In the genomic region with DNA sequence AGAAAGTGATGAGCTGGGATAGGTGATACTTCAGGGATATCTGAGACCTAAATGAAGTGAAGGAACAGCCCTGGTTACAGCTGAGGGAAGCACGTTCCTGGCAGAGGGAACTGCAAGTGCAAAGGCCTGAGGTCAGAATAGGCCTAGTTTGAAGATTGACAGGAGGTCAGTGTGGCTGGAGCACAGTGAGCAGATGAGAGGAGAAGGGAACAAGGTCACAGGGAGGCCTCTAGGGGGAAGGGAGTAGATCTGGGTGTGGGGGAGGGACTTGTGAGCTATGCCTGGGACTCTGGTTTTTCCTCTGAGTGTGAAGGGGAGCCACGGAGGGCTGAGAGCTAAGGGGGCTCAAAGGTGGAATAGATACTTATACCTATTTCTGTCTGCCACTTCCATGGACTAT, we compare ENCODE assay signal across 31 cellular contexts.
DNase-seq lines count a peak whose midpoint lies in the region; ATAC-seq and TF ChIP-seq lines count a peak whose summit lies in the region.
"Had no signal": no experiment of that assay in that cellular context is flagged by ENCODE, and none has a peak within 500 bp of the region (broad histone marks: within the 10 kb centered on the region; RNA-seq: fewer than 3 reads in every experiment).

No MANE protein-coding gene starts in this region.

- TF ChIP-seq CTCF in endodermal cell (conservative IDR thresholded peaks at IDR 0.05) (peak; percentile 18), right lobe of liver (IDR thresholded peaks at IDR 0.05) (no peak), upper lobe of right lung (IDR thresholded peaks at IDR 0.05) (no peak), osteoblast (IDR thresholded peaks at IDR 0.05; ENCODE audit: extremely low read depth, low read depth, low read length) (no peak)

- no peak overlapping the region for H2AFZ ChIP-seq in osteoblast (ENCODE audit: low read length)

- no peak overlapping the region for H3K4me3 ChIP-seq in endodermal cell (ENCODE audit: low read length)
- H3K4me3 ChIP-seq in right lobe of liver: no peak overlapping the region
- no peak overlapping the region for H3K4me3 ChIP-seq in upper lobe of right lung
- H3K4me3 ChIP-seq in osteoblast (ENCODE audit: insufficient read depth, low read length): no peak overlapping the region
- H3K4me3 ChIP-seq: HAP-1, heart left ventricle, pancreas, SJCRH30 had no signal

- intact Hi-C loops in right lobe of liver (cut with DNase I): no loop called here
- intact Hi-C loops in upper lobe of right lung (cut with DNase I): no loop called here

- peaks cover 9% of the 10 kb centered on the region for H3K9me3 ChIP-seq in endodermal cell (ENCODE audit: control insufficient read depth, low read length)
- H3K9me3 ChIP-seq in right lobe of liver: no peaks in the 10 kb centered on the region
- no peaks in the 10 kb centered on the region for H3K9me3 ChIP-seq in upper lobe of right lung
- no peaks in the 10 kb centered on the region for H3K9me3 ChIP-seq in osteoblast (ENCODE audit: low read depth, low read length)
- H3K9me3 ChIP-seq: HAP-1, heart left ventricle, pancreas, SJCRH30 had no signal

- H3K9me3 Mint-ChIP-seq in activated CD8-positive, alpha-beta memory T cell treated with anti-CD3 and anti-CD28 coated beads, Interleukin-2, amount 10 ng/mL, durations not matched to agents 7 days and 5 days (ENCODE audit: low read depth): no peaks in the 10 kb centered on the region
- peaks cover 3% of the 10 kb centered on the region for H3K9me3 Mint-ChIP-seq in endodermal cell
- no peaks in the 10 kb centered on the region for H3K9me3 Mint-ChIP-seq in T-helper 2 cell treated with Interferon-gamma antibody and Interleukin-4, amounts not matched to agents 5 μg/mL and 100 μg/mL, for 36 hours
- H3K9me3 Mint-ChIP-seq: activated naive CD4-positive, alpha-beta T cell treated with anti-CD3 and anti-CD28 coated beads, Interleukin-2, amount 50 U/mL, for 24 hours; activated T-helper 17 cell treated with anti-CD3 and anti-CD28 coated beads, Interleukin-2, amount 50 U/mL, for 72 hours; nephron had no signal

- H3K27ac ChIP-seq in endodermal cell (ENCODE audit: low read depth, low read length) (no peak overlapping the region), right lobe of liver (peak overlapping the region in 1 of 3 donors; percentile 6), upper lobe of right lung (no peak overlapping the region), osteoblast (ENCODE audit: low read depth, low read length) (no peak overlapping the region)
- H3K27ac ChIP-seq: heart left ventricle, pancreas, SJCRH30 had no signal

- no peak overlapping the region for H3K27ac Mint-ChIP-seq in activated CD8-positive, alpha-beta memory T cell treated with anti-CD3 and anti-CD28 coated beads, Interleukin-2, amount 10 ng/mL, durations not matched to agents 7 days and 5 days
- no peak overlapping the region for H3K27ac Mint-ChIP-seq in endodermal cell
- H3K27ac Mint-ChIP-seq in T-helper 2 cell treated with Interferon-gamma antibody and Interleukin-4, amounts not matched to agents 5 μg/mL and 100 μg/mL, for 36 hours: no peak overlapping the region
- H3K27ac Mint-ChIP-seq: activated naive CD4-positive, alpha-beta T cell treated with anti-CD3 and anti-CD28 coated beads, Interleukin-2, amount 50 U/mL, for 24 hours; activated T-helper 17 cell treated with anti-CD3 and anti-CD28 coated beads, Interleukin-2, amount 50 U/mL, for 72 hours; CD4-positive, alpha-beta T cell; nephron; stimulated activated memory B cell treated with anti-CD40 and anti-IgM and Interleukin-4, amounts not matched to agents 10 μg/mL and 1 μg/mL and 100 μg/mL, for 72 hours; T-cell had no signal

- no peak overlapping the region for H3K9ac ChIP-seq in endodermal cell (ENCODE audit: extremely low read depth, low read length, poor library complexity, severe bottlenecking)

- no peaks in the 10 kb centered on the region for H4K20me1 ChIP-seq in osteoblast (ENCODE audit: insufficient read depth, low read length)

- H3K27me3 Mint-ChIP-seq in activated CD8-positive, alpha-beta memory T cell treated with anti-CD3 and anti-CD28 coated beads, Interleukin-2, amount 10 ng/mL, durations not matched to agents 7 days and 5 days: no peaks in the 10 kb centered on the region
- H3K27me3 Mint-ChIP-seq in endodermal cell (ENCODE audit: insufficient read depth): peaks cover 1% of the 10 kb centered on the region
- H3K27me3 Mint-ChIP-seq in T-helper 2 cell treated with Interferon-gamma antibody and Interleukin-4, amounts not matched to agents 5 μg/mL and 100 μg/mL, for 36 hours (ENCODE audit: low read depth): no peaks in the 10 kb centered on the region

- H3K36me3 ChIP-seq in endodermal cell (ENCODE audit: control insufficient read depth, insufficient read depth, low read length) (no peaks in the 10 kb centered on the region), right lobe of liver (no peaks in the 10 kb centered on the region), upper lobe of right lung (no peaks in the 10 kb centered on the region), osteoblast (ENCODE audit: insufficient read depth, low read length) (no peaks in the 10 kb centered on the region)
- H3K36me3 ChIP-seq: HAP-1, heart left ventricle, pancreas, SJCRH30 had no signal

- H3K4me1 Mint-ChIP-seq in activated CD8-positive, alpha-beta memory T cell treated with anti-CD3 and anti-CD28 coated beads, Interleukin-2, amount 10 ng/mL, durations not matched to agents 7 days and 5 days: no peaks in the 10 kb centered on the region
- H3K4me1 Mint-ChIP-seq in endodermal cell: peaks cover 20% of the 10 kb centered on the region
- peaks cover 2% of the 10 kb centered on the region for H3K4me1 Mint-ChIP-seq in T-helper 2 cell treated with Interferon-gamma antibody and Interleukin-4, amounts not matched to agents 5 μg/mL and 100 μg/mL, for 36 hours (ENCODE audit: low read depth)
- H3K4me1 Mint-ChIP-seq: activated naive CD4-positive, alpha-beta T cell treated with anti-CD3 and anti-CD28 coated beads, Interleukin-2, amount 50 U/mL, for 24 hours; activated T-helper 17 cell treated with anti-CD3 and anti-CD28 coated beads, Interleukin-2, amount 50 U/mL, for 72 hours; stimulated activated memory B cell treated with anti-CD40 and anti-IgM and Interleukin-4, amounts not matched to agents 10 μg/mL and 1 μg/mL and 100 μg/mL, for 72 hours; T-cell had no signal

- no peaks in the 10 kb centered on the region for H3K36me3 Mint-ChIP-seq in activated CD8-positive, alpha-beta memory T cell treated with anti-CD3 and anti-CD28 coated beads, Interleukin-2, amount 10 ng/mL, durations not matched to agents 7 days and 5 days
- no peaks in the 10 kb centered on the region for H3K36me3 Mint-ChIP-seq in endodermal cell (ENCODE audit: low read depth)
- no peaks in the 10 kb centered on the region for H3K36me3 Mint-ChIP-seq in T-helper 2 cell treated with Interferon-gamma antibody and Interleukin-4, amounts not matched to agents 5 μg/mL and 100 μg/mL, for 36 hours (ENCODE audit: low read depth)
- H3K36me3 Mint-ChIP-seq: activated naive CD4-positive, alpha-beta T cell treated with anti-CD3 and anti-CD28 coated beads, Interleukin-2, amount 50 U/mL, for 24 hours; stimulated activated memory B cell treated with anti-CD40 and anti-IgM and Interleukin-4, amounts not matched to agents 10 μg/mL and 1 μg/mL and 100 μg/mL, for 72 hours; T-cell had no signal

- CTCF ChIA-PET in activated CD8-positive, alpha-beta memory T cell treated with anti-CD3 and anti-CD28 coated beads, Interleukin-2, amount 10 ng/mL, durations not matched to agents 7 days and 5 days (lab: Charles Lee): no interaction called here

- H3K4me1 ChIP-seq in endodermal cell (ENCODE audit: control insufficient read depth, insufficient read depth, low read length) (peaks cover 10% of the 10 kb centered on the region), right lobe of liver (peaks cover 0 to 23% (median 9%) of the 10 kb centered on the region in 4 donors), upper lobe of right lung (peaks cover 7% of the 10 kb centered on the region), osteoblast (ENCODE audit: insufficient read depth, low read length) (no peaks in the 10 kb centered on the region)
- H3K4me1 ChIP-seq: HAP-1, SJCRH30 had no signal

- WGBS in endodermal cell (ENCODE audit: insufficient coverage in 1 of 2, insufficient read length in 1 of 2), 2 experiments: 20 to 54% methylated on average over 1 to 2 of the region's 2 CpGs
- WGBS in right lobe of liver (ENCODE audit: insufficient coverage, low coverage, low lambda C conversion rate, missing lambda C conversion rate): 27% methylated on average over 2 of the region's 2 CpGs

- no peak for TF ChIP-seq POLR2A in right lobe of liver (IDR thresholded peaks at IDR 0.05)

- H3K79me2 ChIP-seq in osteoblast (ENCODE audit: insufficient read depth, low read length): no peaks in the 10 kb centered on the region

- DNase-seq in activated CD8-positive, alpha-beta memory T cell treated with anti-CD3 and anti-CD28 coated beads for 24 hours: peak; percentile 11
- no peak for DNase-seq in activated CD8-positive, alpha-beta memory T cell treated with anti-CD3 and anti-CD28 coated beads, Interleukin-2, amount 10 ng/mL, durations not matched to agents 7 days and 5 days
- DNase-seq in endodermal cell (peak; percentile 67), right lobe of liver (peak in 2 of 3 donors; percentile 45 to 67), upper lobe of right lung (no peak), osteoblast (ENCODE audit: insufficient read length, low spot score, missing footprints) (no peak)
- no peak for DNase-seq in T-helper 2 cell treated with Interferon-gamma antibody and Interleukin-4, amounts not matched to agents 5 μg/mL and 100 μg/mL, for 36 hours (ENCODE audit: low spot score)
- DNase-seq: 8988T; activated CD4-positive, alpha-beta T cell treated with anti-CD3 and anti-CD28 coated beads, Interleukin-2, amount 50 U/mL, for 48 hours; activated CD8-positive, alpha-beta memory T cell treated with anti-CD3 and anti-CD28 coated beads, Interleukin-2, amount 50 U/mL, for 48 hours; CD4-positive, alpha-beta T cell; effector memory CD4-positive, alpha-beta T cell; foreskin fibroblast; heart left ventricle; left colon; NCI-H2029 treated with DMSO at 0.1 percent for 48 hours; NCI-H226; pancreas; retina; SJCRH30; stimulated activated CD4-positive, alpha-beta T cell treated with anti-CD3 and anti-CD28 coated beads, Interleukin-12 subunit alpha, Interleukin-12 subunit beta, amount 100 ng/mL, for 4 hours; stimulated activated CD4-positive, alpha-beta T cell treated with anti-CD3 and anti-CD28 coated beads, Interleukin-4, amount 100 ng/mL, for 24 hours; substantia nigra; T-cell had no signal

- no peak overlapping the region for H3K4me2 ChIP-seq in osteoblast (ENCODE audit: insufficient read depth, low read length)

- ATAC-seq in activated CD8-positive, alpha-beta memory T cell treated with anti-CD3 and anti-CD28 coated beads, Interleukin-2, amount 10 ng/mL, durations not matched to agents 7 days and 5 days: no peak
- ATAC-seq in right lobe of liver (peak; percentile 49 to 81 (median 68)), upper lobe of right lung (peak; percentile 75), HG02884 (IDR thresholded peaks at IDR 0.05; ENCODE audit: unreplicated experiment) (no peak)
- ATAC-seq: activated CD4-positive, CD25-positive, alpha-beta regulatory T cell treated with anti-CD3 and anti-CD28 coated beads, Interleukin-2, amount 50 U/mL, for 24 hours; activated T-helper 17 cell treated with anti-CD3 and anti-CD28 coated beads, Interleukin-2, amount 50 U/mL, for 72 hours; left colon; stimulated activated memory B cell treated with anti-CD40 and anti-IgM and Interleukin-4, amounts not matched to agents 10 μg/mL and 1 μg/mL and 100 μg/mL, for 72 hours; T-cell had no signal

- H3K27me3 ChIP-seq in endodermal cell (ENCODE audit: control insufficient read depth, insufficient read depth, low read length, poor library complexity, severe bottlenecking): no peaks in the 10 kb centered on the region
- no peaks in the 10 kb centered on the region for H3K27me3 ChIP-seq in right lobe of liver
- peaks cover 3% of the 10 kb centered on the region for H3K27me3 ChIP-seq in upper lobe of right lung
- H3K27me3 ChIP-seq in osteoblast (ENCODE audit: insufficient read depth, low read length): no peaks in the 10 kb centered on the region

- no peak overlapping the region for H3K4me3 Mint-ChIP-seq in activated CD8-positive, alpha-beta memory T cell treated with anti-CD3 and anti-CD28 coated beads, Interleukin-2, amount 10 ng/mL, durations not matched to agents 7 days and 5 days
- H3K4me3 Mint-ChIP-seq in endodermal cell: no peak overlapping the region
- no peak overlapping the region for H3K4me3 Mint-ChIP-seq in T-helper 2 cell treated with Interferon-gamma antibody and Interleukin-4, amounts not matched to agents 5 μg/mL and 100 μg/mL, for 36 hours
- H3K4me3 Mint-ChIP-seq: activated naive CD4-positive, alpha-beta T cell treated with anti-CD3 and anti-CD28 coated beads, Interleukin-2, amount 50 U/mL, for 24 hours; activated T-helper 17 cell treated with anti-CD3 and anti-CD28 coated beads, Interleukin-2, amount 50 U/mL, for 72 hours; CD4-positive, alpha-beta T cell; nephron; stimulated activated memory B cell treated with anti-CD40 and anti-IgM and Interleukin-4, amounts not matched to agents 10 μg/mL and 1 μg/mL and 100 μg/mL, for 72 hours; T-cell had no signal

Comparison
In these comparisons a context has a peak if more than half of its experiments do, and no peak if none do; other contexts are left out.
1. DNase-seq: peak in activated CD8-positive, alpha-beta memory T cell treated with anti-CD3 and anti-CD28 coated beads for 24 hours (single experiment), endodermal cell (single experiment) and right lobe of liver (2 of 3); none in activated CD8-positive, alpha-beta memory T cell treated with anti-CD3 and anti-CD28 coated beads, Interleukin-2, amount 10 ng/mL, durations not matched to agents 7 days and 5 days (single experiment), upper lobe of right lung (single experiment), osteoblast (single experiment) and T-helper 2 cell treated with Interferon-gamma antibody and Interleukin-4, amounts not matched to agents 5 μg/mL and 100 μg/mL, for 36 hours (single experiment).
2. ATAC-seq: peak in right lobe of liver (4 of 4) and upper lobe of right lung (single experiment); none in activated CD8-positive, alpha-beta memory T cell treated with anti-CD3 and anti-CD28 coated beads, Interleukin-2, amount 10 ng/mL, durations not matched to agents 7 days and 5 days (single experiment) and HG02884 (single experiment).